ENCODE assay signal across 1 cellular context in the genomic region with DNA sequence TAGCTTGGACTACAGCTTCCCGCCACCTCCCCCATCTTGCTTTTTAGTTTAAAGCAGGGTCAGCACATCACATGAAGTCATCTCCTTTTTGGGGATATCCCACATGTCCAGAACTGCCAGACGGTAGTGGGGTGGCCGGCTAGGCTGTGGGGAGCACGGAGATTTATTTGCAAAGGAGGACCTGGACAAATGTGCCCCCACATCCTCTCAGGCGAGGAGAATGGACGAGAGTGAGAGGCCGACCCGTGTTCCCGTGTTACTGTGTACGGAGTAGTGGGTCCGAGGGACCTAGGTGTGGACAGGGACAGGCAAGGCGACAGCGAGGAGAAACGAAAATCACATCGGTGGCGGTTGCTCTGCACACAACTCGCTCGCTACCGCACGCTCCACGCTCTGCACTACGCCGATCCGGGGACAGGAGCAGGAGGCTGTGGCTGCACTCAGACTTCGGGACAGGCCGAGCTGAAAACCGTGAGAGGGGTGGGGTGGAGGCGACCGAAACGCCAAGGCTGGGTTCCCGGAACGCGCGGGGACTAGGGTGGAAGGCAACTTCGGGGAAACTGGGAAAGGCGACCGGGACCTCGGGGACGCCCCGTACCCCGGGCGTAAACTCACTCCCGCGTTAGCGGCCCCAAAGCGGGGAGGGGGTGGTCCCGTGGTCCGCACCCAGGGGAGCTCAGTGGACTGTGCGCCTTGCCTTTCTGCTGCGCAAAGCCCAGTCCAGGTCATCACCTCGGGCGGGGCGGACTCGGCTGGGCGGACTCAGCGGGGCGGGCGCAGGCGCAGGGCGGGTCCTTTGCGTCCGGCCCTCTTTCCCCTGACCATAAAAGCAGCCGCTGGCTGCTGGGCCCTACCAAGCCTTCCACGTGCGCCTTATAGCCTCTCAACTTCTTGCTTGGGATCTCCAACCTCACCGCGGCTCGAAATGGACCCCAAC.
TF ChIP-seq lines count a peak whose summit lies in the region.

TSS of gene MT1A (plus strand) at position 853 of the 937 bp plus-strand sequence. CDS start at position 926, 73 bp downstream.

TF ChIP-seq in HepG2, 621 proteins besides CTCF, POLR2A, EP300 and RAD21 (continued from another document):
- TF ChIP-seq ZBED4 (CRISPR knock-in tag; IDR thresholded peaks at IDR 0.05; ENCODE audit: borderline replicate concordance): no peak
- TF ChIP-seq ZNF546 (CRISPR knock-in tag; conservative IDR thresholded peaks at IDR 0.05): 0 out of 2 replicates have a peak, but pooled peaks have one; percentile 44
- TF ChIP-seq MAF1 (CRISPR knock-in tag; IDR thresholded peaks at IDR 0.05; ENCODE audit: borderline replicate concordance): no peak
- TF ChIP-seq HOXD1 (CRISPR knock-in tag; IDR thresholded peaks at IDR 0.05): 0 out of 2 replicates have a peak, but pooled peaks have one; percentile 35
- peak; percentile 74; the same call in 1 of the 2 replicates for TF ChIP-seq ZBTB7B (CRISPR knock-in tag; IDR thresholded peaks at IDR 0.05)
- TF ChIP-seq ZNF737 (CRISPR knock-in tag; IDR thresholded peaks at IDR 0.05; ENCODE audit: borderline replicate concordance): no peak
- TF ChIP-seq, protein P1, sequence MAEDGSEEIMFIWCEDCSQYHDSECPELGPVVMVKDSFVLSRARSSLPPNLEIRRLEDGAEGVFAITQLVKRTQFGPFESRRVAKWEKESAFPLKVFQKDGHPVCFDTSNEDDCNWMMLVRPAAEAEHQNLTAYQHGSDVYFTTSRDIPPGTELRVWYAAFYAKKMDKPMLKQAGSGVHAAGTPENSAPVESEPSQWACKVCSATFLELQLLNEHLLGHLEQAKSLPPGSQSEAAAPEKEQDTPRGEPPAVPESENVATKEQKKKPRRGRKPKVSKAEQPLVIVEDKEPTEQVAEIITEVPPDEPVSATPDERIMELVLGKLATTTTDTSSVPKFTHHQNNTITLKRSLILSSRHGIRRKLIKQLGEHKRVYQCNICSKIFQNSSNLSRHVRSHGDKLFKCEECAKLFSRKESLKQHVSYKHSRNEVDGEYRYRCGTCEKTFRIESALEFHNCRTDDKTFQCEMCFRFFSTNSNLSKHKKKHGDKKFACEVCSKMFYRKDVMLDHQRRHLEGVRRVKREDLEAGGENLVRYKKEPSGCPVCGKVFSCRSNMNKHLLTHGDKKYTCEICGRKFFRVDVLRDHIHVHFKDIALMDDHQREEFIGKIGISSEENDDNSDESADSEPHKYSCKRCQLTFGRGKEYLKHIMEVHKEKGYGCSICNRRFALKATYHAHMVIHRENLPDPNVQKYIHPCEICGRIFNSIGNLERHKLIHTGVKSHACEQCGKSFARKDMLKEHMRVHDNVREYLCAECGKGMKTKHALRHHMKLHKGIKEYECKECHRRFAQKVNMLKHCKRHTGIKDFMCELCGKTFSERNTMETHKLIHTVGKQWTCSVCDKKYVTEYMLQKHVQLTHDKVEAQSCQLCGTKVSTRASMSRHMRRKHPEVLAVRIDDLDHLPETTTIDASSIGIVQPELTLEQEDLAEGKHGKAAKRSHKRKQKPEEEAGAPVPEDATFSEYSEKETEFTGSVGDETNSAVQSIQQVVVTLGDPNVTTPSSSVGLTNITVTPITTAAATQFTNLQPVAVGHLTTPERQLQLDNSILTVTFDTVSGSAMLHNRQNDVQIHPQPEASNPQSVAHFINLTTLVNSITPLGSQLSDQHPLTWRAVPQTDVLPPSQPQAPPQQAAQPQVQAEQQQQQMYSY (CRISPR knock-in tag; IDR thresholded peaks at IDR 0.05): no peak
- TF ChIP-seq, protein P2, sequence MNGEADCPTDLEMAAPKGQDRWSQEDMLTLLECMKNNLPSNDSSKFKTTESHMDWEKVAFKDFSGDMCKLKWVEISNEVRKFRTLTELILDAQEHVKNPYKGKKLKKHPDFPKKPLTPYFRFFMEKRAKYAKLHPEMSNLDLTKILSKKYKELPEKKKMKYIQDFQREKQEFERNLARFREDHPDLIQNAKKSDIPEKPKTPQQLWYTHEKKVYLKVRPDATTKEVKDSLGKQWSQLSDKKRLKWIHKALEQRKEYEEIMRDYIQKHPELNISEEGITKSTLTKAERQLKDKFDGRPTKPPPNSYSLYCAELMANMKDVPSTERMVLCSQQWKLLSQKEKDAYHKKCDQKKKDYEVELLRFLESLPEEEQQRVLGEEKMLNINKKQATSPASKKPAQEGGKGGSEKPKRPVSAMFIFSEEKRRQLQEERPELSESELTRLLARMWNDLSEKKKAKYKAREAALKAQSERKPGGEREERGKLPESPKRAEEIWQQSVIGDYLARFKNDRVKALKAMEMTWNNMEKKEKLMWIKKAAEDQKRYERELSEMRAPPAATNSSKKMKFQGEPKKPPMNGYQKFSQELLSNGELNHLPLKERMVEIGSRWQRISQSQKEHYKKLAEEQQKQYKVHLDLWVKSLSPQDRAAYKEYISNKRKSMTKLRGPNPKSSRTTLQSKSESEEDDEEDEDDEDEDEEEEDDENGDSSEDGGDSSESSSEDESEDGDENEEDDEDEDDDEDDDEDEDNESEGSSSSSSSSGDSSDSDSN (CRISPR knock-in tag; IDR thresholded peaks at IDR 0.05): no peak; the same call in 1 of the 2 replicates
- TF ChIP-seq IKZF4 (CRISPR knock-in tag; IDR thresholded peaks at IDR 0.05; ENCODE audit: borderline replicate concordance, low read depth, not compliant biosample characterization): no peak
- TF ChIP-seq, protein P3, sequence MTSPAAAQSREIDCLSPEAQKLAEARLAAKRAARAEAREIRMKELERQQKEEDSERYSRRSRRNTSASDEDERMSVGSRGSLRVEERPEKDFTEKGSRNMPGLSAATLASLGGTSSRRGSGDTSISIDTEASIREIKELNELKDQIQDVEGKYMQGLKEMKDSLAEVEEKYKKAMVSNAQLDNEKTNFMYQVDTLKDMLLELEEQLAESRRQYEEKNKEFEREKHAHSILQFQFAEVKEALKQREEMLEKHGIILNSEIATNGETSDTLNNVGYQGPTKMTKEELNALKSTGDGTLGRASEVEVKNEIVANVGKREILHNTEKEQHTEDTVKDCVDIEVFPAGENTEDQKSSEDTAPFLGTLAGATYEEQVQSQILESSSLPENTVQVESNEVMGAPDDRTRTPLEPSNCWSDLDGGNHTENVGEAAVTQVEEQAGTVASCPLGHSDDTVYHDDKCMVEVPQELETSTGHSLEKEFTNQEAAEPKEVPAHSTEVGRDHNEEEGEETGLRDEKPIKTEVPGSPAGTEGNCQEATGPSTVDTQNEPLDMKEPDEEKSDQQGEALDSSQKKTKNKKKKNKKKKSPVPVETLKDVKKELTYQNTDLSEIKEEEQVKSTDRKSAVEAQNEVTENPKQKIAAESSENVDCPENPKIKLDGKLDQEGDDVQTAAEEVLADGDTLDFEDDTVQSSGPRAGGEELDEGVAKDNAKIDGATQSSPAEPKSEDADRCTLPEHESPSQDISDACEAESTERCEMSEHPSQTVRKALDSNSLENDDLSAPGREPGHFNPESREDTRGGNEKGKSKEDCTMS (CRISPR knock-in tag; conservative IDR thresholded peaks at IDR 0.05): no peak
- TF ChIP-seq, protein P4, sequence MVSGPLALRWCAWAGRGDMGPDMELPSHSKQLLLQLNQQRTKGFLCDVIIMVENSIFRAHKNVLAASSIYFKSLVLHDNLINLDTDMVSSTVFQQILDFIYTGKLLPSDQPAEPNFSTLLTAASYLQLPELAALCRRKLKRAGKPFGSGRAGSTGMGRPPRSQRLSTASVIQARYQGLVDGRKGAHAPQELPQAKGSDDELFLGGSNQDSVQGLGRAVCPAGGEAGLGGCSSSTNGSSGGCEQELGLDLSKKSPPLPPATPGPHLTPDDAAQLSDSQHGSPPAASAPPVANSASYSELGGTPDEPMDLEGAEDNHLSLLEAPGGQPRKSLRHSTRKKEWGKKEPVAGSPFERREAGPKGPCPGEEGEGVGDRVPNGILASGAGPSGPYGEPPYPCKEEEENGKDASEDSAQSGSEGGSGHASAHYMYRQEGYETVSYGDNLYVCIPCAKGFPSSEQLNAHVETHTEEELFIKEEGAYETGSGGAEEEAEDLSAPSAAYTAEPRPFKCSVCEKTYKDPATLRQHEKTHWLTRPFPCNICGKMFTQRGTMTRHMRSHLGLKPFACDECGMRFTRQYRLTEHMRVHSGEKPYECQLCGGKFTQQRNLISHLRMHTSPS (CRISPR knock-in tag; IDR thresholded peaks at IDR 0.05; ENCODE audit: low read depth): no peak
- peak; percentile 50; the same call in 1 of the 2 replicates for TF ChIP-seq ERF (CRISPR knock-in tag; IDR thresholded peaks at IDR 0.05)
- no peak for TF ChIP-seq KAT8 (CRISPR knock-in tag; IDR thresholded peaks at IDR 0.05)
- TF ChIP-seq ZFY (CRISPR knock-in tag; IDR thresholded peaks at IDR 0.05): peak; percentile 37; the same call in 1 of the 2 replicates
- TF ChIP-seq ZNF816 (CRISPR knock-in tag; IDR thresholded peaks at IDR 0.05; ENCODE audit: borderline replicate concordance): no peak
- TF ChIP-seq ZNF205 (CRISPR knock-in tag; IDR thresholded peaks at IDR 0.05): no peak
- TF ChIP-seq ZMAT3 (CRISPR knock-in tag; conservative IDR thresholded peaks at IDR 0.05): peak; percentile 53; the same call in 1 of the 2 replicates
- TF ChIP-seq POGZ (CRISPR knock-in tag; IDR thresholded peaks at IDR 0.05): peak; percentile 57; the same call in 1 of the 2 replicates
- no peak for TF ChIP-seq NR3C1 (CRISPR knock-in tag; IDR thresholded peaks at IDR 0.05)
- no peak for TF ChIP-seq ZNF740 (CRISPR knock-in tag; IDR thresholded peaks at IDR 0.05)
